Comparison of ENCODE assay signal across 20 cellular contexts in the genomic region with DNA sequence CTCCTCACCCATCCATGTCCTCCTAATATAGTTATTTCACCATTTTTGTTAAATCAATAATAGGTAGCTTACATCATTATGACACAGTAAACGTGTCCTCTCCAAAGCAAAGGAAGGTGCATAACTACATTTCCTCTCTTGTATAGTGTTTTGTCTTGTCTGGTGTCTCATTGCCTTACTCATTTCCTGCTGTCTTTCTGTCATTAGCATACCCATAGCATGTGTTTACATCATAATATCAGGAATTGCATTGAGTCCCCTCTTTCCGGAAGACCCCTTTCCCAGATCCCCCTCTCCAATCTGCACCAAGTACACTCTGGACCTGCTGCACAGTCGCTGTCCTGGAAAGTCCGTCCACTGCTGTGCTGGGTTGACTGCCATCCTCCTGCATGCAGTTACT. TPM values are rescaled to one million over a fixed set of nuclear protein-coding genes. Genes with fewer than 3 reads are reported as not detected.
DNase-seq lines count a peak whose midpoint lies in the region; ATAC-seq, FAIRE-seq and TF ChIP-seq lines count a peak whose summit lies in the region.
"Had no signal": no experiment of that assay in that cellular context is flagged by ENCODE, and none has a peak within 500 bp of the region (broad histone marks: within the 10 kb centered on the region; RNA-seq: fewer than 3 reads in every experiment).

No MANE protein-coding gene starts in this region.

- no peak overlapping the region for H2BK120ac ChIP-seq in H1 (replicated peaks; ENCODE audit: low read depth, low read length)

- CTCF ChIA-PET in H1 (lab: Charles Lee; ENCODE audit: partially characterized antibody), result interaction anchor here (1.1 kb wide), 1 partner anchor 15 kb away, joined by 4 read pairs; no protein-coding TSS in a partner anchor

- FAIRE-seq in GM12891 (lab: Jason Lieb, UNC) (peak; percentile 26), H1 (lab: Jason Lieb, UNC) (peak; percentile 57), H54 (lab: Jason Lieb, UNC) (no peak)
- FAIRE-seq: GM18507, HTR-8/SVneo had no signal

- intact Hi-C loops in esophagus squamous epithelium (cut with DNase I), result no loop called here

- H3K4me1 ChIP-seq in HUES6 (ENCODE audit: control insufficient read depth, insufficient read depth, low read length), result peaks cover 28% of the 10 kb centered on the region
- peaks cover 0 to 16% (median 12%) of the 10 kb centered on the region in 4 experiments; a peak in 5 of 7 replicates for H3K4me1 ChIP-seq in H1 (replicated peaks in 1 of 4; ENCODE audit: control insufficient read depth in 3 of 4, insufficient read depth in 4 of 4, low read length in 3 of 4)
- H3K4me1 ChIP-seq in iPS-18a (ENCODE audit: control insufficient read depth, low read depth, low read length), result peaks cover 31% of the 10 kb centered on the region
- H3K4me1 ChIP-seq in esophagus squamous epithelium, result no peaks in the 10 kb centered on the region
- H3K4me1 ChIP-seq: BLaER1 treated with 17β-estradiol and CSF1 and Interleukin-3, amounts not matched to agents 10 nM and 100 nM had no signal

- H2BK12ac ChIP-seq in H1 (ENCODE audit: low read depth, low read length), result no peak overlapping the region

- no peak overlapping the region for H4K8ac ChIP-seq in H1 (ENCODE audit: extremely low read depth, insufficient read depth, low read length)

- no peak overlapping the region for H3K23ac ChIP-seq in H1 (ENCODE audit: insufficient read length)

- no peak for TF ChIP-seq RAD21 in H1 (IDR thresholded peaks at IDR 0.05 in 1 of 2, conservative IDR thresholded peaks at IDR 0.05 in 1 of 2; ENCODE audit: low read depth in 2 of 2, low read length in 2 of 2)

- H3K14ac ChIP-seq in H1 (ENCODE audit: insufficient read length), result no peak overlapping the region

- H3K4me3 ChIP-seq in HUES6 (ENCODE audit: low read depth, low read length) (peak overlapping the region; percentile 15), H1 (ENCODE audit: extremely low read depth in 1 of 4, insufficient read depth in 2 of 4, low read depth in 3 of 4, low read length in 4 of 4) (peak overlapping the region in 1 of 4 experiments; percentile 43; a peak in 2 of 8 replicates), iPS-18a (ENCODE audit: low read length) (peak overlapping the region; percentile 4), esophagus squamous epithelium (no peak overlapping the region)
- H3K4me3 ChIP-seq: BLaER1 treated with 17β-estradiol and CSF1 and Interleukin-3, amounts not matched to agents 10 nM and 100 nM; GM23248 had no signal

- H3K79me2 ChIP-seq in H1 (ENCODE audit: control insufficient read depth in 1 of 2, insufficient read depth in 2 of 2, low read length in 2 of 2), result no peaks in the 10 kb centered on the region

- no peak overlapping the region for H3K4ac ChIP-seq in H1 (replicated peaks; ENCODE audit: insufficient read length, low read depth, low read length)

- H4K5ac ChIP-seq in H1 (ENCODE audit: insufficient read length, low read depth, low read length), result peak overlapping the region; percentile 76

- H2AK5ac ChIP-seq in H1 (ENCODE audit: low read depth, low read length), result no peak overlapping the region

- H3K9me3 ChIP-seq in HUES6 (ENCODE audit: control insufficient read depth, insufficient read depth, low read depth, low read length), result no peaks in the 10 kb centered on the region
- 0 out of 4 replicates have a peak, but pooled peaks cover 0 to 4% of the 10 kb centered on the region in 2 experiments for H3K9me3 ChIP-seq in H1 (ENCODE audit: insufficient read depth in 2 of 2, low read depth in 1 of 2, low read length in 1 of 2)
- H3K9me3 ChIP-seq in iPS-18a (ENCODE audit: control insufficient read depth, low read depth, low read length), result no peaks in the 10 kb centered on the region
- H3K9me3 ChIP-seq in esophagus squamous epithelium, result no peaks in the 10 kb centered on the region
- H3K9me3 ChIP-seq: BLaER1 treated with 17β-estradiol and CSF1 and Interleukin-3, amounts not matched to agents 10 nM and 100 nM had no signal

- H3K23me2 ChIP-seq in H1 (ENCODE audit: low read depth, low read length), result no peaks in the 10 kb centered on the region

- H2BK5ac ChIP-seq in H1 (ENCODE audit: low read depth, low read length), result peak overlapping the region; percentile 8; the same call in 1 of the 2 replicates

- no peak overlapping the region for H3K9ac ChIP-seq in HUES6 (ENCODE audit: low read length)
- H3K9ac ChIP-seq in H1 (replicated peaks in 1 of 4; ENCODE audit: extremely low read depth in 1 of 4, low read depth in 3 of 4, low read length in 3 of 4), result no peak overlapping the region
- no peak overlapping the region for H3K9ac ChIP-seq in iPS-18a (ENCODE audit: low read length)
- H3K9ac ChIP-seq: BLaER1 treated with 17β-estradiol and CSF1 and Interleukin-3, amounts not matched to agents 10 nM and 100 nM; GM23248 had no signal

- TF ChIP-seq EP300 in H1 (IDR thresholded peaks at IDR 0.05; ENCODE audit: borderline replicate concordance in 1 of 2, low read depth in 2 of 2, low read length in 2 of 2), result no peak

- no peaks in the 10 kb centered on the region for H4K20me1 ChIP-seq in H1 (replicated peaks in 1 of 2; ENCODE audit: control insufficient read depth in 1 of 2, insufficient read depth in 2 of 2, low read length in 2 of 2)
- H4K20me1 ChIP-seq: BLaER1 treated with 17β-estradiol and CSF1 and Interleukin-3, amounts not matched to agents 10 nM and 100 nM had no signal

- H3K36me3 ChIP-seq in HUES6 (ENCODE audit: control insufficient read depth, insufficient read depth, low read length) (no peaks in the 10 kb centered on the region), H1 (ENCODE audit: control insufficient read depth in 2 of 4, insufficient read depth in 4 of 4, low read length in 3 of 4) (no peaks in the 10 kb centered on the region), iPS-18a (ENCODE audit: control insufficient read depth, low read depth, low read length) (no peaks in the 10 kb centered on the region), esophagus squamous epithelium (no peaks in the 10 kb centered on the region)
- H3K36me3 ChIP-seq: BLaER1 treated with 17β-estradiol and CSF1 and Interleukin-3, amounts not matched to agents 10 nM and 100 nM had no signal

- H3K27ac ChIP-seq in HUES6 (ENCODE audit: low read depth, low read length) (0 out of 2 replicates have a peak overlapping the region, but pooled peaks have one; percentile 64), H1 (ENCODE audit: low read depth, low read length) (no peak overlapping the region), iPS-18a (ENCODE audit: low read length) (no peak overlapping the region), esophagus squamous epithelium (no peak overlapping the region)
- H3K27ac ChIP-seq: BLaER1 treated with 17β-estradiol and CSF1 and Interleukin-3, amounts not matched to agents 10 nM and 100 nM; GM23248 had no signal

- POLR2A ChIA-PET in H1 (lab: Charles Lee; ENCODE audit: partially characterized antibody), result no interaction called here

- DNase-seq in GM12891 (ENCODE audit: insufficient read length, low spot score) (no peak), H1 (ENCODE audit: low read depth in 1 of 2, low spot score in 2 of 2) (no peak), H54 (ENCODE audit: insufficient read length, low spot score) (no peak), mucosa of gallbladder (ENCODE audit: low spot score) (no peak), esophagus squamous epithelium (lab: John Stamatoyannopoulos, UW) (no peak)
- DNase-seq: 8988T; ACHN; CD4-positive, CD25-positive, alpha-beta regulatory T cell; DMS53; GM23248; HCEC 1CT; HFFc6; IMR-90; KBM-7 had no signal

- no peaks in the 10 kb centered on the region for H3K79me1 ChIP-seq in H1 (ENCODE audit: low read depth, low read length)

- TF ChIP-seq CTCF in H1 (IDR thresholded peaks at IDR 0.05; ENCODE audit: control extremely low read depth in 1 of 3, insufficient read depth in 1 of 3, low read depth in 1 of 3, low read length in 3 of 3) (no peak), esophagus squamous epithelium (IDR thresholded peaks at IDR 0.05) (no peak)

- H2AFZ ChIP-seq in H1 (ENCODE audit: low read length), result peak overlapping the region; percentile 38; the same call in 1 of the 2 replicates
- H2AFZ ChIP-seq: GM23248 had no signal

- peak overlapping the region; percentile 45 for H4K91ac ChIP-seq in H1 (replicated peaks; ENCODE audit: insufficient read length, low read length)

- H3K27me3 ChIP-seq in HUES6 (ENCODE audit: control insufficient read depth, insufficient read depth, low read length) (no peaks in the 10 kb centered on the region), H1 (replicated peaks in 1 of 4; ENCODE audit: control insufficient read depth in 3 of 4, extremely low read depth in 1 of 4, insufficient read depth in 3 of 4, low read length in 3 of 4) (no peaks in the 10 kb centered on the region), iPS-18a (ENCODE audit: control insufficient read depth, insufficient read depth, low read length) (no peaks in the 10 kb centered on the region), esophagus squamous epithelium (peaks cover 0 to 36% (median 0%) of the 10 kb centered on the region in 4 donors)
- H3K27me3 ChIP-seq: BLaER1 treated with 17β-estradiol and CSF1 and Interleukin-3, amounts not matched to agents 10 nM and 100 nM had no signal

- no peak for ATAC-seq in HG03521 (IDR thresholded peaks at IDR 0.05; ENCODE audit: unreplicated experiment)

- TF ChIP-seq POLR2A in GM12891 (IDR thresholded peaks at IDR 0.05; ENCODE audit: low read depth, low read length) (no peak), H1 (IDR thresholded peaks at IDR 0.05; ENCODE audit: control extremely low read depth in 1 of 2, low read depth in 2 of 2, low read length in 2 of 2) (no peak), H54 (IDR thresholded peaks at IDR 0.05; ENCODE audit: low read depth, low read length) (no peak), esophagus squamous epithelium (IDR thresholded peaks at IDR 0.05) (no peak)

- H2BK15ac ChIP-seq in H1 (ENCODE audit: low read length), result no peak overlapping the region

- H3K18ac ChIP-seq in H1 (ENCODE audit: extremely low read depth, low read length), result no peak overlapping the region

- 17% methylated on average over 4 of the region's 4 CpGs; no CpG with 5 or more reads in 1 of the 2 experiments for WGBS in H1 (ENCODE audit: extremely low coverage in 1 of 2, insufficient coverage in 1 of 2, insufficient read length in 1 of 2, insufficient replicate concordance in 2 of 2, low coverage in 1 of 2, low lambda C conversion rate in 2 of 2, missing lambda C conversion rate in 1 of 2), 2 experiments
- 31 to 41% methylated on average over 4 of the region's 4 CpGs for WGBS in esophagus squamous epithelium, 2 donors

- no peak overlapping the region for H2BK20ac ChIP-seq in H1 (ENCODE audit: low read length)

- H3K4me2 ChIP-seq in H1 (ENCODE audit: insufficient read depth in 1 of 2, low read depth in 2 of 2, low read length in 2 of 2), result peak overlapping the region; percentile 45 to 53
- H3K4me2 ChIP-seq: BLaER1 treated with 17β-estradiol and CSF1 and Interleukin-3, amounts not matched to agents 10 nM and 100 nM had no signal

- H3K56ac ChIP-seq in H1 (replicated peaks; ENCODE audit: insufficient read length, low read depth, low read length), result no peak overlapping the region

RNA-seq across cellular contexts. Expression of a gene that starts 47.9 kb away (rescaled TPM):
- polyA plus RNA-seq in GM12891 (2012; ENCODE audit: low read depth, missing spikeins), result not detected
- total RNA-seq in H1 (2021; fragmentation: NEBNext Ultra II Directional; extraction: Animal tissue kit (Norgen Biotek cat#: 25700)), result 0.21 and 0.50 TPM in 2 replicates
- 0.03 TPM in 1 of 2 replicates, not detected in the other for polyA plus RNA-seq in H1 (2011; rRNA removed)
- not detected for polyA plus RNA-seq in H1 (2011; cell fraction: cytosol; rRNA removed)
- polyA plus RNA-seq in H1 (2011; cell fraction: nucleus; rRNA removed), result 0.09 TPM
- 0.08 TPM in 1 of 4 replicates, not detected in the others for polyA plus RNA-seq in H1 (2012, experiment 1 of 2)
- not detected for polyA plus RNA-seq in H1 (2012, experiment 2 of 2)
- polyA plus RNA-seq in H1 (2013, experiment 1 of 2), result 0.97 TPM
- 0.79 TPM for polyA plus RNA-seq in H1 (2013, experiment 2 of 2)
- not detected in 2 replicates for polyA minus RNA-seq in H1 (2011; rRNA and poly(A)+ RNA removed)
- polyA minus RNA-seq in H1 (2011; cell fraction: cytosol; rRNA and poly(A)+ RNA removed), result not detected
- 0.60 TPM for polyA minus RNA-seq in H1 (2011; cell fraction: nucleus; rRNA and poly(A)+ RNA removed)
- not detected for total RNA-seq in mucosa of gallbladder
- total RNA-seq in esophagus squamous epithelium, result not detected
- total RNA-seq: CD4-positive, CD25-positive, alpha-beta regulatory T cell; GM23248; HFFc6; IMR-90 had no signal
- polyA plus RNA-seq: CD4-positive, CD25-positive, alpha-beta regulatory T cell; GM23248; IMR-90 had no signal

Comparison
In these comparisons a context has a peak if more than half of its experiments do, and no peak if none do; other contexts are left out.
1. H3K4me3 ChIP-seq: peak in HUES6 (single experiment) and iPS-18a (single experiment); none in esophagus squamous epithelium (0 of 4).